22 cellular contexts compared by ENCODE assay signal in genomic region chr1:45007311-45007710, GRCh38.
"Had no signal": no experiment of that assay in that cellular context is flagged by ENCODE, and none has a peak within 500 bp of the region (broad histone marks: within the 10 kb centered on the region; RNA-seq: fewer than 3 reads in every experiment).

No MANE protein-coding gene starts in this region.

- H3K27me3 Mint-ChIP-seq: activated naive CD8-positive, alpha-beta T cell; naive thymus-derived CD4-positive, alpha-beta T cell had no signal

- H3K27ac Mint-ChIP-seq: activated naive CD8-positive, alpha-beta T cell; activated T-helper 2 cell treated with anti-CD3 and anti-CD28 coated beads, Interferon-gamma antibody, Interleukin-2, Interleukin-4, amounts not matched to agents 10 μg/mL and 5 μg/mL and 100 μg/mL, durations not matched to agents 14 hours and 24 hours and 36 hours; mesothelial cell of epicardium; neural progenitor cell had no signal

- ATAC-seq: body of pancreas; gastroesophageal sphincter; left cardiac atrium; naive thymus-derived CD4-positive, alpha-beta T cell had no signal

- DNase-seq: activated CD4-positive, alpha-beta T cell treated with anti-CD3 and anti-CD28 coated beads for 4 hours; activated CD4-positive, alpha-beta T cell treated with anti-CD3 and anti-CD28 coated beads, Interleukin-2, amount 50 U/mL, for 4 hours; activated naive CD4-positive, alpha-beta T cell treated with Interleukin-2 at 50 U/mL for 16 hours; activated T-cell treated with anti-CD3 and anti-CD28 coated beads, Interleukin-2, amount 50 U/mL, for 1 hour; anterior cingulate cortex; body of pancreas; dermis blood vessel endothelial cell; effector CD4-positive, alpha-beta T cell; islet precursor cell; left cardiac atrium; occipital lobe; stimulated activated CD4-positive, alpha-beta T cell treated with anti-CD3 and anti-CD28 coated beads, Interleukin-15, amount 100 ng/mL, for 24 hours; stimulated activated CD4-positive, alpha-beta T cell treated with anti-CD3 and anti-CD28 coated beads, Interleukin-2, amount 100 ng/mL, for 24 hours; stimulated activated naive CD4-positive, alpha-beta T cell treated with Interleukin-2 at 50 U/mL for 16 hours; T-helper 9 cell; uterus had no signal

- H3K4me3 Mint-ChIP-seq: activated naive CD8-positive, alpha-beta T cell; mesothelial cell of epicardium; neural progenitor cell had no signal

- H3K9me3 Mint-ChIP-seq: activated T-helper 2 cell treated with anti-CD3 and anti-CD28 coated beads, Interferon-gamma antibody, Interleukin-2, Interleukin-4, amounts not matched to agents 10 μg/mL and 5 μg/mL and 100 μg/mL, durations not matched to agents 14 hours and 24 hours and 36 hours; mesothelial cell of epicardium; naive thymus-derived CD4-positive, alpha-beta T cell; neural progenitor cell had no signal
